Comparison of ENCODE assay signal across 1 cellular context in the genomic region with DNA sequence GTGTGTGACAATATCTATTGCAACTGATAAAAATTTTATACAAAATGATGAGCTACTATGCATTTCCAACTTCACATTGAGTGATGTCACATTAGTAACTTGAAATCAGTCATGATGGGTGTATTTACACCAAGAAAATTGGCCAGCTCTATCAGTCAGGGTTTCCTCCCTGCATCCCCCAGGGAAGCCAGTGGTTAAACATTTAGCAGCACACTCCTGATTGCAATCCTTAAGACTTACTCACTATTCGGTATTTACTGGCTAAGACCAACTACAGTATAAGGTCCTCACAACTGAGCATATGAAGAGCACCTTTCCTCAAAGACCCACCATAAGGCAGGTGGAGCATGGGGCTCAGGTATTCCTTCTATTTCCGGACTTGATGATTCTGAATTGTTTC.
TF ChIP-seq lines count a peak whose summit lies in the region.

No MANE protein-coding gene starts in this region.

TF ChIP-seq in SK-N-SH, 30 proteins besides CTCF, POLR2A, EP300 and RAD21 (continued from another document):
- TF ChIP-seq YY1 (IDR thresholded peaks at IDR 0.05; ENCODE audit: low read depth) (no peak), FOSL2 (IDR thresholded peaks at IDR 0.05; ENCODE audit: borderline replicate concordance, low read depth) (no peak)
TF ChIP-seq in SK-N-SH: peak in this region for 0.
